11 cellular contexts compared by ENCODE assay signal in the genomic region with DNA sequence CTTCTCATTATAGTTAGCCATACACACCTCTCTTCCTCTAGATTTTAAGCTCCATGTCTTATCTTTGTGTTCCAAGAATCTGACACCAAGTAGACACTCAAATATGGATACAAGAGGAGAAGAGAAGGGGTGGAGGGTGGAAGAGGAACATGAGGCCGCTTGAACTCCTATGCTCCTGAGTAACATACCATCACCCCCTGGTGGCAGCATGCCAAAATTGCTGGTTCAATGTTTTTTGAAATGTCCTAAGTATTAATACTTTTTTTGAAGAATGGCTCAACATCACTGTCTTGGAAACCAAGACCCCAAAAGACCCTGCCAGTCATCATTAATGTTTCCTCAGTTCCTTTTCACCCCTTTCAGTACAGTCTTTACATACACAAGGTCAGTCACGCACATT.
DNase-seq lines count a peak whose midpoint lies in the region; ATAC-seq and TF ChIP-seq lines count a peak whose summit lies in the region.
"Had no signal": no experiment of that assay in that cellular context is flagged by ENCODE, and none has a peak within 500 bp of the region (broad histone marks: within the 10 kb centered on the region; RNA-seq: fewer than 3 reads in every experiment).

No MANE protein-coding gene starts in this region.

- no peaks in the 10 kb centered on the region for H3K27me3 ChIP-seq in lower lobe of right lung (ENCODE audit: low read depth)

- TF ChIP-seq CTCF in astrocyte of the spinal cord (IDR thresholded peaks at IDR 0.05; ENCODE audit: low read depth, low read length) (peak; percentile 20), lower lobe of right lung (IDR thresholded peaks at IDR 0.05) (peak; percentile 10)

- intact Hi-C loops in lower lobe of right lung (cut with DNase I): loop anchor here (10.0 kb wide), 1 partner anchor 48 kb away; no protein-coding TSS in a partner anchor

- H3K9me3 ChIP-seq in lower lobe of right lung: no peaks in the 10 kb centered on the region

- H3K4me1 ChIP-seq in lower lobe of right lung: peaks cover 99% of the 10 kb centered on the region

- ATAC-seq in lower lobe of right lung (no peak), HG02759 (IDR thresholded peaks at IDR 0.05; ENCODE audit: unreplicated experiment) (no peak)

- in situ Hi-C loops in astrocyte of the spinal cord (cut with HindIII; ENCODE audit: low sequenced_read_pairs): no loop called here

- H3K4me3 ChIP-seq in astrocyte of the spinal cord (ENCODE audit: low read depth, low read length) (no peak overlapping the region), lower lobe of right lung (no peak overlapping the region)

- peaks cover 18% of the 10 kb centered on the region for H3K36me3 ChIP-seq in lower lobe of right lung

- H3K27ac ChIP-seq in lower lobe of right lung: peak overlapping the region; percentile 68
- H3K27ac ChIP-seq: C4-2B had no signal

- peak; percentile 21 for DNase-seq in stimulated activated CD4-positive, alpha-beta T cell treated with anti-CD3 and anti-CD28 coated beads, Interleukin-15, amount 100 ng/mL, for 24 hours
- DNase-seq in stimulated activated CD4-positive, alpha-beta T cell treated with anti-CD3 and anti-CD28 coated beads, Interleukin-4, amount 100 ng/mL, for 1 hour: no peak
- no peak for DNase-seq in astrocyte of the spinal cord (ENCODE audit: low read depth, low spot score)
- no peak for DNase-seq in lower lobe of right lung
- no peak for DNase-seq in NCI-H187 (lab: John Stamatoyannopoulos, UW)
- DNase-seq in NCI-H1930 (lab: John Stamatoyannopoulos, UW): no peak
- DNase-seq in NK-92 (lab: John Stamatoyannopoulos, UW; ENCODE audit: unreplicated experiment): no peak
- DNase-seq: occipital lobe, SW 1271 had no signal
